12 cellular contexts compared by ENCODE assay signal in the genomic region with DNA sequence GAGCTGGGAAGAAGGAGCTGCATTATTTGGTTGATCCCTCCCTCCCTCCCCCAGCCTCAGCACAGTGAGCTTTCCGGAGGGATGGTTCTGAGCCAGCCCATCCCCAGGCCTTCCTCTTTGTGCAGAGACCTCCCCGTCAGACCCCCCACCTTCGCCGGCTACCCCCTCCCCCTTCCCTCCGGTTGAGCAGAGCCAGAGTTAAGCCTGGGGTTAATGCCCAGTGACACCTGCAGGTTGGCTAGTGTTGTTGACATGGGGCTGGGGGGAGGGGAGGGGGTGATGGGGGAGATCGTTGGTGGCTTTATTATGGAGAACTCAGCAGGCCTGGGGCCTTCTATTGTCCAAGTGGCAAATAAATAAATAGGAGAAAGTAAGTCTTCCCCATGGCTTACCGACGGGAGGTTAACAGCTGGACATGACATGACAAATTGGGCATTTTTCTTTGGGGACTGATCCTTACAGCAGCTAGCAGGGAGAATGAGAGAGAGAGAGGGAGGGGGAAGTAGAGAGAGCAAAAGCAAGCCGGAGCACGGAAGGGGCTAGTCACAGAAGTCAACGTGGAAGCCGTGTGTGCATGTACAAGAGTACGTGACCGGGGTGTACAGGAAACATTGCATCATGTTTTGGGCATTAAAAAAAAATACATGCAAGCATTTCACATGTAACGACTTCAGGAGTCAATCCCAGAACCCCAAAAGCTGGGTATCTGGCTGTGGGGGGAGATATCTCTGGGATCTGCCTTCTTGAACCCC.
DNase-seq lines count a peak whose midpoint lies in the region; ATAC-seq and TF ChIP-seq lines count a peak whose summit lies in the region.
"Had no signal": no experiment of that assay in that cellular context is flagged by ENCODE, and none has a peak within 500 bp of the region (broad histone marks: within the 10 kb centered on the region; RNA-seq: fewer than 3 reads in every experiment).

No MANE protein-coding gene starts in this region.

- H2AFZ ChIP-seq in osteoblast (ENCODE audit: low read length): no peak overlapping the region

- no peaks in the 10 kb centered on the region for H3K9me3 ChIP-seq in HUES6 (ENCODE audit: control insufficient read depth, insufficient read depth, low read depth, low read length)
- no peaks in the 10 kb centered on the region for H3K9me3 ChIP-seq in endodermal cell (ENCODE audit: control insufficient read depth, low read length)
- no peaks in the 10 kb centered on the region for H3K9me3 ChIP-seq in osteoblast (ENCODE audit: low read depth, low read length)
- H3K9me3 ChIP-seq in CD4-positive, alpha-beta T cell (ENCODE audit: control insufficient read depth, low read length): no peaks in the 10 kb centered on the region
- H3K9me3 ChIP-seq: sigmoid colon had no signal

- H3K4me1 ChIP-seq in HUES6 (ENCODE audit: control insufficient read depth, insufficient read depth, low read length): peaks cover 68% of the 10 kb centered on the region
- H3K4me1 ChIP-seq in endodermal cell (ENCODE audit: control insufficient read depth, insufficient read depth, low read length): peaks cover 6% of the 10 kb centered on the region
- no peaks in the 10 kb centered on the region for H3K4me1 ChIP-seq in osteoblast (ENCODE audit: insufficient read depth, low read length)
- H3K4me1 ChIP-seq: sigmoid colon had no signal

- CTCF ChIA-PET in CD4-positive, alpha-beta T cell (lab: Charles Lee): no interaction called here

- H3K27ac Mint-ChIP-seq in endodermal cell (peak overlapping the region; percentile 67), mesothelial cell of epicardium (no peak overlapping the region)
- no peak overlapping the region for H3K27ac Mint-ChIP-seq in stimulated activated memory B cell treated with anti-CD40 and anti-IgM and Interleukin-4, amounts not matched to agents 10 μg/mL and 1 μg/mL and 100 μg/mL, for 72 hours
- H3K27ac Mint-ChIP-seq in CD4-positive, alpha-beta T cell: no peak overlapping the region
- H3K27ac Mint-ChIP-seq: activated naive CD4-positive, alpha-beta T cell treated with anti-CD3 and anti-CD28 coated beads, Interleukin-2, amount 50 U/mL, for 72 hours; CD4-positive, CD25-positive, alpha-beta regulatory T cell; immature natural killer cell had no signal

- H3K4me2 ChIP-seq in osteoblast (ENCODE audit: insufficient read depth, low read length): no peak overlapping the region

- H3K27me3 Mint-ChIP-seq in endodermal cell (ENCODE audit: insufficient read depth) (peaks cover 85% of the 10 kb centered on the region), mesothelial cell of epicardium (ENCODE audit: low read depth) (peaks cover 84% of the 10 kb centered on the region)
- H3K27me3 Mint-ChIP-seq in stimulated activated memory B cell treated with anti-CD40 and anti-IgM and Interleukin-4, amounts not matched to agents 10 μg/mL and 1 μg/mL and 100 μg/mL, for 72 hours: peaks cover 61% of the 10 kb centered on the region
- H3K27me3 Mint-ChIP-seq in CD4-positive, alpha-beta T cell: peaks cover 25% of the 10 kb centered on the region

- H3K4me3 ChIP-seq in HUES6 (ENCODE audit: low read depth, low read length) (peak overlapping the region; percentile 49), endodermal cell (ENCODE audit: low read length) (peak overlapping the region; percentile 34), osteoblast (ENCODE audit: insufficient read depth, low read length) (no peak overlapping the region)
- H3K4me3 ChIP-seq: sigmoid colon had no signal

- H3K9ac ChIP-seq in HUES6 (ENCODE audit: low read length): peak overlapping the region; percentile 70
- H3K9ac ChIP-seq in endodermal cell (ENCODE audit: extremely low read depth, low read length, poor library complexity, severe bottlenecking): no peak overlapping the region

- POLR2A ChIA-PET in CD4-positive, alpha-beta T cell (lab: Charles Lee): interaction anchor here (0.6 kb wide), 1 partner anchor 9 kb away, joined by 3 read pairs; no protein-coding TSS in a partner anchor

- peak; percentile 29 for TF ChIP-seq CTCF in endodermal cell (conservative IDR thresholded peaks at IDR 0.05)
- TF ChIP-seq CTCF in osteoblast (IDR thresholded peaks at IDR 0.05; ENCODE audit: extremely low read depth, low read depth, low read length): no peak
- no peak for TF ChIP-seq CTCF in mesothelial cell of epicardium (IDR thresholded peaks at IDR 0.05; ENCODE audit: unreplicated experiment)
- no peak for TF ChIP-seq CTCF in CD4-positive, alpha-beta T cell (IDR thresholded peaks at IDR 0.05)

- ATAC-seq in stimulated activated memory B cell treated with anti-CD40 and anti-IgM and Interleukin-4, amounts not matched to agents 10 μg/mL and 1 μg/mL and 100 μg/mL, for 72 hours: no peak
- no peak for ATAC-seq in CD4-positive, alpha-beta T cell (ENCODE audit: poor library complexity)
- ATAC-seq: activated naive CD4-positive, alpha-beta T cell treated with anti-CD3 and anti-CD28 coated beads, Interleukin-2, amount 50 U/mL, for 72 hours had no signal

- H3K27me3 ChIP-seq in HUES6 (ENCODE audit: control insufficient read depth, insufficient read depth, low read length): peaks cover 66% of the 10 kb centered on the region
- H3K27me3 ChIP-seq in endodermal cell (ENCODE audit: control insufficient read depth, insufficient read depth, low read length, poor library complexity, severe bottlenecking): peaks cover 79% of the 10 kb centered on the region
- peaks cover 85% of the 10 kb centered on the region for H3K27me3 ChIP-seq in osteoblast (ENCODE audit: insufficient read depth, low read length)
- H3K27me3 ChIP-seq in CD4-positive, alpha-beta T cell (ENCODE audit: control insufficient read depth, insufficient read depth, low read length): peaks cover 14% of the 10 kb centered on the region

- DNase-seq in NCI-H69 (lab: John Stamatoyannopoulos, UW) (peak; percentile 95), endodermal cell (peak; percentile 99), osteoblast (ENCODE audit: insufficient read length, low spot score, missing footprints) (peak; percentile 35), mesothelial cell of epicardium (ENCODE audit: low spot score in 2 of 2, unreplicated experiment in 2 of 2) (no peak)
- no peak for DNase-seq in CD4-positive, alpha-beta T cell
- DNase-seq: CD4-positive, CD25-positive, alpha-beta regulatory T cell; immature natural killer cell; NCI-H510A; sigmoid colon had no signal

- H3K36me3 ChIP-seq in HUES6 (ENCODE audit: control insufficient read depth, insufficient read depth, low read length) (no peaks in the 10 kb centered on the region), endodermal cell (ENCODE audit: control insufficient read depth, insufficient read depth, low read length) (no peaks in the 10 kb centered on the region), osteoblast (ENCODE audit: insufficient read depth, low read length) (no peaks in the 10 kb centered on the region)
- H3K36me3 ChIP-seq: sigmoid colon had no signal

- H3K27ac ChIP-seq in HUES6 (ENCODE audit: low read depth, low read length) (peak overlapping the region; percentile 84), endodermal cell (ENCODE audit: low read depth, low read length) (no peak overlapping the region), osteoblast (ENCODE audit: low read depth, low read length) (no peak overlapping the region)
- H3K27ac ChIP-seq in CD4-positive, alpha-beta T cell (ENCODE audit: low read depth, low read length): no peak overlapping the region
- H3K27ac ChIP-seq: sigmoid colon had no signal

- H3K79me2 ChIP-seq in osteoblast (ENCODE audit: insufficient read depth, low read length): no peaks in the 10 kb centered on the region

- H3K4me3 Mint-ChIP-seq in endodermal cell (peak overlapping the region; percentile 27), mesothelial cell of epicardium (no peak overlapping the region)
- no peak overlapping the region for H3K4me3 Mint-ChIP-seq in stimulated activated memory B cell treated with anti-CD40 and anti-IgM and Interleukin-4, amounts not matched to agents 10 μg/mL and 1 μg/mL and 100 μg/mL, for 72 hours
- no peak overlapping the region for H3K4me3 Mint-ChIP-seq in CD4-positive, alpha-beta T cell
- H3K4me3 Mint-ChIP-seq: CD4-positive, CD25-positive, alpha-beta regulatory T cell; immature natural killer cell had no signal

- WGBS in endodermal cell (ENCODE audit: insufficient coverage in 1 of 2, insufficient read length in 1 of 2), 2 experiments: 2 to 3% methylated on average over 8 to 14 of the region's 15 CpGs

- H3K36me3 Mint-ChIP-seq in endodermal cell (ENCODE audit: low read depth) (no peaks in the 10 kb centered on the region), mesothelial cell of epicardium (no peaks in the 10 kb centered on the region)
- no peaks in the 10 kb centered on the region for H3K36me3 Mint-ChIP-seq in stimulated activated memory B cell treated with anti-CD40 and anti-IgM and Interleukin-4, amounts not matched to agents 10 μg/mL and 1 μg/mL and 100 μg/mL, for 72 hours
- H3K36me3 Mint-ChIP-seq in CD4-positive, alpha-beta T cell (ENCODE audit: low read depth): no peaks in the 10 kb centered on the region
- H3K36me3 Mint-ChIP-seq: activated naive CD4-positive, alpha-beta T cell treated with anti-CD3 and anti-CD28 coated beads, Interleukin-2, amount 50 U/mL, for 72 hours; CD4-positive, CD25-positive, alpha-beta regulatory T cell; immature natural killer cell had no signal

- no peaks in the 10 kb centered on the region for H3K9me3 Mint-ChIP-seq in endodermal cell
- H3K9me3 Mint-ChIP-seq in mesothelial cell of epicardium: no peaks in the 10 kb centered on the region
- H3K9me3 Mint-ChIP-seq in stimulated activated memory B cell treated with anti-CD40 and anti-IgM and Interleukin-4, amounts not matched to agents 10 μg/mL and 1 μg/mL and 100 μg/mL, for 72 hours: no peaks in the 10 kb centered on the region
- no peaks in the 10 kb centered on the region for H3K9me3 Mint-ChIP-seq in CD4-positive, alpha-beta T cell
- H3K9me3 Mint-ChIP-seq: activated naive CD4-positive, alpha-beta T cell treated with anti-CD3 and anti-CD28 coated beads, Interleukin-2, amount 50 U/mL, for 72 hours; immature natural killer cell had no signal

- no peaks in the 10 kb centered on the region for H4K20me1 ChIP-seq in osteoblast (ENCODE audit: insufficient read depth, low read length)

- intact Hi-C loops in CD4-positive, alpha-beta T cell (cut with DNase I, micrococcal nuclease): no loop called here

- H3K4me1 Mint-ChIP-seq in endodermal cell: peaks cover 42% of the 10 kb centered on the region
- H3K4me1 Mint-ChIP-seq in mesothelial cell of epicardium: peaks cover 16% of the 10 kb centered on the region
- no peaks in the 10 kb centered on the region for H3K4me1 Mint-ChIP-seq in stimulated activated memory B cell treated with anti-CD40 and anti-IgM and Interleukin-4, amounts not matched to agents 10 μg/mL and 1 μg/mL and 100 μg/mL, for 72 hours
- no peaks in the 10 kb centered on the region for H3K4me1 Mint-ChIP-seq in CD4-positive, alpha-beta T cell (ENCODE audit: low read depth)
- H3K4me1 Mint-ChIP-seq: CD4-positive, CD25-positive, alpha-beta regulatory T cell; immature natural killer cell had no signal

Comparison
In these comparisons a context has a peak if more than half of its experiments do, and no peak if none do; other contexts are left out.
1. DNase-seq: peak in NCI-H69 (single experiment), endodermal cell (single experiment) and osteoblast (single experiment); none in mesothelial cell of epicardium (0 of 2) and CD4-positive, alpha-beta T cell (0 of 10).